8 cellular contexts compared by ENCODE assay signal in genomic region chr22:37242395-37242918, GRCh38. TPM values are rescaled to one million over a fixed set of nuclear protein-coding genes. Genes with fewer than 3 reads are reported as not detected.
A peak's percentile ranks its signal among the peaks of the same experiment; 100 is the strongest.
DNase-seq lines count a peak whose midpoint lies in the region; ATAC-seq and TF ChIP-seq lines count a peak whose summit lies in the region.

No MANE protein-coding gene starts in this region.

- peak; percentile 53 to 78 (median 68) for DNase-seq in activated naive CD4-positive, alpha-beta T cell (lab: John Stamatoyannopoulos, UW)
- DNase-seq in left colon (peak; percentile 74 to 78), coronary artery (ENCODE audit: low spot score) (no peak), NCI-H1436 (lab: John Stamatoyannopoulos, UW) (no peak)
- peak; percentile 86 for DNase-seq in stimulated activated CD8-positive, alpha-beta memory T cell treated with anti-CD3 and anti-CD28 coated beads, Interleukin-4, amount 100 ng/mL, for 24 hours (ENCODE audit: low read depth)

- peak; percentile 72 for TF ChIP-seq POLR2A in GM18951 (IDR thresholded peaks at IDR 0.05; ENCODE audit: extremely low read depth, insufficient read depth, insufficient read length)

- H3K4me3 ChIP-seq in coronary artery, result no peak overlapping the region

- no peak overlapping the region for H3K27ac ChIP-seq in coronary artery

- no peak for TF ChIP-seq CTCF in coronary artery (IDR thresholded peaks at IDR 0.05)

- intact Hi-C loops in left colon (cut with DNase I, micrococcal nuclease), result no loop called here

- in situ Hi-C loops in GM18951 (cut with MboI; ENCODE audit: low sequenced_read_pairs, unreplicated experiment), result no loop called here

- ATAC-seq in HG03139 (IDR thresholded peaks at IDR 0.05; ENCODE audit: unreplicated experiment) (peak; percentile 55), SK-N-SH treated with all-trans-retinoic acid at 6 μM for 48 hours (peak; percentile 53), left colon (peak; percentile 40)

TF ChIP-seq in SK-N-SH treated with all-trans-retinoic acid at 6 μM for 48 hours, 23 proteins besides CTCF, POLR2A, EP300 and RAD21:
- no peak for TF ChIP-seq GLIS3 (CRISPR knock-in tag; IDR thresholded peaks at IDR 0.05)

RNA-seq across cellular contexts. Expression of gene RAC2, which starts 1.6 kb away (rescaled TPM):
- 10 to 100 TPM; 20.9 to 22.6 TPM for total RNA-seq in left colon

RNA-seq across cellular contexts. Expression of gene SSTR3, which starts 30.2 kb away (rescaled TPM):
- under 1 TPM in 1 of 2 donors, not detected in 1; 0.17 TPM for total RNA-seq in left colon

RNA-seq across cellular contexts. Expression of gene CYTH4, which starts 39.9 kb away (rescaled TPM):
- 10 to 100 TPM in 1 of 2 donors, 1 to 10 TPM in 1; 2.6 to 10.4 TPM for total RNA-seq in left colon

RNA-seq across cellular contexts. Expression of gene C1QTNF6, which starts 54.4 kb away (rescaled TPM):
- total RNA-seq in left colon, result 10 to 100 TPM in 1 of 2 donors, 1 to 10 TPM in 1; 9.9 to 14.2 TPM

Comparison
In these comparisons a context has a peak if more than half of its experiments do, and no peak if none do; other contexts are left out.
1. DNase-seq: peak in activated naive CD4-positive, alpha-beta T cell (4 of 4), left colon (2 of 2) and stimulated activated CD8-positive, alpha-beta memory T cell treated with anti-CD3 and anti-CD28 coated beads, Interleukin-4, amount 100 ng/mL, for 24 hours (single experiment); none in coronary artery (single experiment) and NCI-H1436 (single experiment).
2. Peak in every context shown above with its lines, with median percentiles within 50 percentile points of each other: ATAC-seq.